17 cellular contexts compared by ENCODE assay signal in genomic region chr3:51902361-51902760, GRCh38. TPM values are rescaled to one million over a fixed set of nuclear protein-coding genes. Genes with fewer than 3 reads are reported as not detected.
DNase-seq lines count a peak whose midpoint lies in the region; ATAC-seq and TF ChIP-seq lines count a peak whose summit lies in the region.
"Not testable (repeated sequence)": the region's sequence is repeated elsewhere in the genome, so short reads cannot be mapped to it uniquely, and the experiment has no call there.
"Had no signal": no experiment of that assay in that cellular context is flagged by ENCODE, and none has a peak within 500 bp of the region (broad histone marks: within the 10 kb centered on the region; RNA-seq: fewer than 3 reads in every experiment).

No MANE protein-coding gene starts in this region.

- intact Hi-C loops in Calu3 (cut with micrococcal nuclease; ENCODE audit: unreplicated experiment); activated naive CD4-positive, alpha-beta T cell treated with anti-CD3 and anti-CD28 coated beads for 36 hours (cut with micrococcal nuclease); mucosa of descending colon (cut with DNase I, micrococcal nuclease): not testable (repeated sequence)

- H3K9me3 Mint-ChIP-seq in Calu3 (ENCODE audit: low read depth, unreplicated experiment), result peaks cover 12% of the 10 kb centered on the region
- H3K9me3 Mint-ChIP-seq in activated CD4-positive, alpha-beta memory T cell treated with anti-CD3 and anti-CD28 coated beads, Interleukin-2, amount 10 ng/mL, durations not matched to agents 7 days and 5 days, result peaks cover 10% of the 10 kb centered on the region
- H3K9me3 Mint-ChIP-seq in activated naive CD4-positive, alpha-beta T cell treated with anti-CD3 and anti-CD28 coated beads for 36 hours, result not testable (repeated sequence)

- not testable (repeated sequence) for H3K9me3 ChIP-seq in RWPE2 (ENCODE audit: severe bottlenecking); mucosa of descending colon

- not testable (repeated sequence) for H3K27me3 ChIP-seq in RWPE2 (ENCODE audit: insufficient read depth, poor library complexity, severe bottlenecking)

- H3K4me1 ChIP-seq in RWPE2 (ENCODE audit: insufficient read depth, poor library complexity, severe bottlenecking); mucosa of descending colon (ENCODE audit: low read depth): not testable (repeated sequence)

- peak overlapping the region; percentile 75 for H3K27ac Mint-ChIP-seq in Calu3 (ENCODE audit: unreplicated experiment)
- H3K27ac Mint-ChIP-seq in activated CD4-positive, alpha-beta memory T cell treated with anti-CD3 and anti-CD28 coated beads, Interleukin-2, amount 10 ng/mL, durations not matched to agents 7 days and 5 days, result peak overlapping the region; percentile 27
- not testable (repeated sequence) for H3K27ac Mint-ChIP-seq in activated naive CD4-positive, alpha-beta T cell treated with anti-CD3 and anti-CD28 coated beads for 36 hours

- not testable (repeated sequence) for H3K4me3 Mint-ChIP-seq in Calu3 (ENCODE audit: low read depth, unreplicated experiment); activated CD4-positive, alpha-beta memory T cell treated with anti-CD3 and anti-CD28 coated beads, Interleukin-2, amount 10 ng/mL, durations not matched to agents 7 days and 5 days; activated naive CD4-positive, alpha-beta T cell treated with anti-CD3 and anti-CD28 coated beads for 36 hours

- POLR2A ChIA-PET in activated CD4-positive, alpha-beta memory T cell treated with anti-CD3 and anti-CD28 coated beads, Interleukin-2, amount 10 ng/mL, durations not matched to agents 7 days and 5 days (lab: Charles Lee), result not testable (repeated sequence)

- not testable (repeated sequence) for H3K27me3 Mint-ChIP-seq in Calu3 (ENCODE audit: unreplicated experiment)
- H3K27me3 Mint-ChIP-seq in activated CD4-positive, alpha-beta memory T cell treated with anti-CD3 and anti-CD28 coated beads, Interleukin-2, amount 10 ng/mL, durations not matched to agents 7 days and 5 days, result peaks cover 28% of the 10 kb centered on the region
- peaks cover 14% of the 10 kb centered on the region for H3K27me3 Mint-ChIP-seq in activated naive CD4-positive, alpha-beta T cell treated with anti-CD3 and anti-CD28 coated beads for 36 hours (ENCODE audit: low read depth)

- H3K36me3 ChIP-seq in RWPE2 (ENCODE audit: low read depth); mucosa of descending colon (ENCODE audit: low read depth): not testable (repeated sequence)

- H3K4me3 ChIP-seq in RWPE2 (ENCODE audit: severe bottlenecking); mucosa of descending colon: not testable (repeated sequence)

- not testable (repeated sequence) for BruUV-seq in Calu3 (replicated peaks; lab: Mats Ljungman, UMichigan)

- H3K27ac ChIP-seq in RWPE2 (ENCODE audit: poor library complexity, severe bottlenecking) (peak overlapping the region; percentile 69), epithelial cell of prostate (peak overlapping the region; percentile 71)

- not testable (repeated sequence) for TF ChIP-seq CTCF in Calu3 (IDR thresholded peaks at IDR 0.05; ENCODE audit: unreplicated experiment); RWPE2 (IDR thresholded peaks at IDR 0.05; ENCODE audit: poor library complexity, severe bottlenecking); mucosa of descending colon (IDR thresholded peaks at IDR 0.05)

- not testable (repeated sequence) for H3K36me3 Mint-ChIP-seq in Calu3 (ENCODE audit: insufficient read depth, unreplicated experiment); activated naive CD4-positive, alpha-beta T cell treated with anti-CD3 and anti-CD28 coated beads for 36 hours (ENCODE audit: low read depth)
- H3K36me3 Mint-ChIP-seq in activated CD4-positive, alpha-beta memory T cell treated with anti-CD3 and anti-CD28 coated beads, Interleukin-2, amount 10 ng/mL, durations not matched to agents 7 days and 5 days (ENCODE audit: low read depth), result peaks cover 15% of the 10 kb centered on the region

- H3K4me1 Mint-ChIP-seq in Calu3 (ENCODE audit: low read depth, unreplicated experiment), result peaks cover 20% of the 10 kb centered on the region
- peaks cover 21% of the 10 kb centered on the region for H3K4me1 Mint-ChIP-seq in activated CD4-positive, alpha-beta memory T cell treated with anti-CD3 and anti-CD28 coated beads, Interleukin-2, amount 10 ng/mL, durations not matched to agents 7 days and 5 days
- not testable (repeated sequence) for H3K4me1 Mint-ChIP-seq in activated naive CD4-positive, alpha-beta T cell treated with anti-CD3 and anti-CD28 coated beads for 36 hours (ENCODE audit: low read depth)

- peak; percentile 73 for DNase-seq in Calu3
- peak; percentile 73 for DNase-seq in HT-29 (ENCODE audit: low spot score)
- DNase-seq in RWPE2 (ENCODE audit: low spot score), result peak; percentile 79
- peak; percentile 58 for DNase-seq in activated CD4-positive, alpha-beta memory T cell treated with anti-CD3 and anti-CD28 coated beads, Interleukin-2, amount 10 ng/mL, durations not matched to agents 7 days and 5 days
- peak; percentile 43 for DNase-seq in activated naive CD4-positive, alpha-beta T cell treated with anti-CD3 and anti-CD28 coated beads for 36 hours
- peak; percentile 79 for DNase-seq in epithelial cell of prostate (ENCODE audit: low read depth, low spot score)
- peak in 1 of 3 donors; percentile 46 for DNase-seq in mucosa of descending colon
- DNase-seq in stimulated activated CD4-positive, alpha-beta T cell treated with anti-CD3 and anti-CD28 coated beads, TNF-alpha, amount 100 ng/mL, for 48 hours (ENCODE audit: low read depth in 3 of 3), result peak; percentile 12 to 41 (median 14)

- CTCF ChIA-PET in Calu3 (lab: Charles Lee), result interaction anchor here (0.9 kb wide), 1 partner anchor 15 kb away, joined by 3 read pairs; no protein-coding TSS in a partner anchor
- CTCF ChIA-PET in activated CD4-positive, alpha-beta memory T cell treated with anti-CD3 and anti-CD28 coated beads, Interleukin-2, amount 10 ng/mL, durations not matched to agents 7 days and 5 days (lab: Charles Lee); activated naive CD4-positive, alpha-beta T cell treated with anti-CD3 and anti-CD28 coated beads for 36 hours (lab: Charles Lee): not testable (repeated sequence)

- ATAC-seq in RWPE2 (ENCODE audit: low read depth), result peak; percentile 83
- ATAC-seq in mucosa of descending colon, result peak; percentile 80

RNA-seq across cellular contexts. Expression of gene IQCF1, which starts 0.8 kb away (rescaled TPM):
- total RNA-seq in Calu3 (2022) (not detected in 2 replicates), mucosa of descending colon (not detected)
- total RNA-seq in HT-29 (2014; rRNA removed; shearing (Covaris generic)), result 1.5 TPM in 1 of 2 replicates, not detected in the other
- total RNA-seq in activated CD4-positive, alpha-beta memory T cell treated with anti-CD3 and anti-CD28 coated beads, Interleukin-2, amount 10 ng/mL, durations not matched to agents 7 days and 5 days, result not detected
- total RNA-seq in activated naive CD4-positive, alpha-beta T cell treated with anti-CD3 and anti-CD28 coated beads for 36 hours, result not detected
- total RNA-seq: CD4-positive, alpha-beta memory T cell; epithelial cell of proximal tubule; heart right ventricle; left cardiac atrium; neural crest cell; pancreas; Right ventricle myocardium inferior; smooth muscle cell; tibial nerve had no signal

RNA-seq across cellular contexts. Expression of gene IQCF5, which starts 27.0 kb away (rescaled TPM):
- total RNA-seq in Calu3 (2022), result not detected in 2 replicates
- not detected in 2 replicates for total RNA-seq in HT-29 (2014; rRNA removed; shearing (Covaris generic))
- total RNA-seq in activated CD4-positive, alpha-beta memory T cell treated with anti-CD3 and anti-CD28 coated beads, Interleukin-2, amount 10 ng/mL, durations not matched to agents 7 days and 5 days, result not detected
- not detected for total RNA-seq in activated naive CD4-positive, alpha-beta T cell treated with anti-CD3 and anti-CD28 coated beads for 36 hours
- not detected for total RNA-seq in mucosa of descending colon
- total RNA-seq: CD4-positive, alpha-beta memory T cell; epithelial cell of proximal tubule; heart right ventricle; left cardiac atrium; neural crest cell; pancreas; Right ventricle myocardium inferior; smooth muscle cell; tibial nerve had no signal

RNA-seq across cellular contexts. Expression of gene RRP9, which starts 39.3 kb away (rescaled TPM):
- total RNA-seq in Calu3 (2022), result 39.3 and 40.3 TPM in 2 replicates
- total RNA-seq in HT-29 (2014; rRNA removed; shearing (Covaris generic)), result 84.5 and 91.7 TPM in 2 replicates
- 10 to 100 TPM; 16.8 to 17.5 TPM for total RNA-seq in activated CD4-positive, alpha-beta memory T cell treated with anti-CD3 and anti-CD28 coated beads, Interleukin-2, amount 10 ng/mL, durations not matched to agents 7 days and 5 days
- 10 to 100 TPM; 24.6 to 25.0 TPM for total RNA-seq in activated naive CD4-positive, alpha-beta T cell treated with anti-CD3 and anti-CD28 coated beads for 36 hours
- 10 to 100 TPM; 11.9 to 15.7 (median 15.3) TPM for total RNA-seq in mucosa of descending colon

RNA-seq across cellular contexts. Expression of gene PARP3, which starts 39.8 kb away (rescaled TPM):
- total RNA-seq in Calu3 (2022), result 15.0 and 20.4 TPM in 2 replicates
- 5.8 and 6.0 TPM in 2 replicates for total RNA-seq in HT-29 (2014; rRNA removed; shearing (Covaris generic))
- total RNA-seq in activated CD4-positive, alpha-beta memory T cell treated with anti-CD3 and anti-CD28 coated beads, Interleukin-2, amount 10 ng/mL, durations not matched to agents 7 days and 5 days, result 10 to 100 TPM; 13.2 to 13.9 TPM
- total RNA-seq in activated naive CD4-positive, alpha-beta T cell treated with anti-CD3 and anti-CD28 coated beads for 36 hours, result 10 to 100 TPM in 1 of 2 experiments, 1 to 10 TPM in 1; 10.0 to 11.1 TPM
- total RNA-seq in mucosa of descending colon, result 10 to 100 TPM; 27.0 to 34.0 (median 29.2) TPM

RNA-seq across cellular contexts. Expression of gene IQCF2, which starts 40.9 kb away (rescaled TPM):
- total RNA-seq in Calu3 (2022) (not detected in 2 replicates), mucosa of descending colon (not detected)
- total RNA-seq in HT-29 (2014; rRNA removed; shearing (Covaris generic)), result not detected in 2 replicates
- not detected for total RNA-seq in activated CD4-positive, alpha-beta memory T cell treated with anti-CD3 and anti-CD28 coated beads, Interleukin-2, amount 10 ng/mL, durations not matched to agents 7 days and 5 days
- total RNA-seq in activated naive CD4-positive, alpha-beta T cell treated with anti-CD3 and anti-CD28 coated beads for 36 hours, result not detected
- total RNA-seq: CD4-positive, alpha-beta memory T cell; epithelial cell of proximal tubule; heart right ventricle; left cardiac atrium; neural crest cell; pancreas; Right ventricle myocardium inferior; smooth muscle cell; tibial nerve had no signal
